Comparison of ENCODE assay signal across 1 cellular context in the genomic region with DNA sequence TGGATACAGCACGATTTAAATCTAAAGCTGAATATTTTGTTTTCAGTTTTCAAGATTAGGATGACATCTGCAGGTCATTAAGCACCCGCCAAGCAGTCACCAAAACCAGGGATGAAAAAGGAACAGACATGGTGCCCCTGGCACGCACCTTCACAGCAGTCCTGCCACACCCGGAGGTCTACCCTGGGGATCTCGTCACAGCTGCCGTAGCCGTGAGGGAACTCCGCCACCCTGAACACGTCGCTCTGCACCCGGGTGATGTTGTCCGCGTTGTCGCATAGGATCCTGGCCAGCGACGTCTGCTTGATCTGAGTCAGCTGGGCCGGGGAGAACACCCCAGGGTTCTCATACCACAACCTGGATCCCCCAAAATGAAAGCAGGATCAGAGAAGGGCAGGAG.
TF ChIP-seq lines count a peak whose summit lies in the region.

No MANE protein-coding gene starts in this region.

TF ChIP-seq in IMR-90, 13 proteins besides CTCF, POLR2A, EP300 and RAD21:
- TF ChIP-seq MAFK (IDR thresholded peaks at IDR 0.05; ENCODE audit: low read depth, low read length) (no peak), CHD1 (IDR thresholded peaks at IDR 0.05; ENCODE audit: low read depth, low read length) (no peak), BHLHE40 (IDR thresholded peaks at IDR 0.05; ENCODE audit: low read depth, low read length) (no peak), SMC3 (IDR thresholded peaks at IDR 0.05; ENCODE audit: low read depth, low read length) (no peak)
